In the genomic region with DNA sequence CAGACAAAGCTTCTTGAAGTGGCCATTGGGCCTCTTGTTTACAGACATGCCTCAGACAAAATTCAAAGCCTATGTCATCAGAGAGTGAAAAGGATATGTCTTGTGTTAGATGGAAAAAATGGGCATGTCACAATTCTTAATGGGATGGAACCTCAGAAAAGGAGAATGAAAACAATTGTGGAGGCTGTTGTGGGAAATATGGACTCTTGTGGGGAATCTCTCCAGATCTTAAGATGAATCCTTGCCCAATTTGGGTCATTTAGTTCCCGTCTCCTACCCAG, we compare ENCODE assay signal across 11 cellular contexts. TPM values are rescaled to one million over a fixed set of nuclear protein-coding genes. Genes with fewer than 3 reads are reported as not detected.
DNase-seq lines count a peak whose midpoint lies in the region; ATAC-seq and TF ChIP-seq lines count a peak whose summit lies in the region.
"Had no signal": no experiment of that assay in that cellular context is flagged by ENCODE, and none has a peak within 500 bp of the region (broad histone marks: within the 10 kb centered on the region; RNA-seq: fewer than 3 reads in every experiment).

No MANE protein-coding gene starts in this region.

- H2AFZ ChIP-seq in SK-N-SH (ENCODE audit: low read depth): no peak overlapping the region

- TF ChIP-seq CTCF in SK-N-SH (IDR thresholded peaks at IDR 0.05) (no peak), colonic mucosa (IDR thresholded peaks at IDR 0.05) (no peak), tibial nerve (IDR thresholded peaks at IDR 0.05) (no peak)

- TF ChIP-seq RAD21 in SK-N-SH (IDR thresholded peaks at IDR 0.05; ENCODE audit: low read length): no peak

- WGBS in SK-N-SH (ENCODE audit: low lambda C conversion rate): 100% methylated on average over 1 of the region's 1 CpG
- 86% methylated on average over 1 of the region's 1 CpG for WGBS in tibial nerve, 2 donors

- H3K27ac ChIP-seq in SK-N-SH (ENCODE audit: low read depth in 2 of 2, low read length in 1 of 2) (peak overlapping the region; percentile 90), colonic mucosa (peak overlapping the region; percentile 60), muscle layer of duodenum (ENCODE audit: low read length) (peak overlapping the region; percentile 90), tibial nerve (peak overlapping the region in 3 of 4 donors; percentile 58 to 92 (median 82))
- H3K27ac ChIP-seq: 22Rv1, KMS-11 had no signal

- H3K4me3 ChIP-seq in SK-N-SH (ENCODE audit: low read depth in 2 of 2, low read length in 1 of 2) (no peak overlapping the region), colonic mucosa (no peak overlapping the region), muscle layer of duodenum (ENCODE audit: low read depth in 1 of 2, low read length in 2 of 2) (peak overlapping the region in 1 of 2 donors; percentile 25), tibial nerve (no peak overlapping the region)

- DNase-seq in SK-N-SH (no peak), colonic mucosa (no peak), tibial nerve (ENCODE audit: low spot score in 2 of 2) (no peak), NCI-H524 (lab: John Stamatoyannopoulos, UW) (no peak)
- DNase-seq in activated CD8-positive, alpha-beta memory T cell treated with anti-CD3 and anti-CD28 coated beads, Interleukin-2, amount 50 U/mL, for 48 hours: no peak
- DNase-seq: NCI-H2171 had no signal

- peaks cover 26 to 32% of the 10 kb centered on the region in 2 experiments for H3K4me1 ChIP-seq in SK-N-SH (ENCODE audit: control insufficient read depth in 1 of 2, insufficient read depth in 2 of 2, low read depth in 1 of 2, low read length in 1 of 2)
- peaks cover 9% of the 10 kb centered on the region for H3K4me1 ChIP-seq in colonic mucosa
- H3K4me1 ChIP-seq in muscle layer of duodenum (ENCODE audit: control insufficient read depth in 1 of 2, insufficient read depth in 2 of 2, low read length in 2 of 2): peaks cover 44 to 57% of the 10 kb centered on the region in 2 donors
- H3K4me1 ChIP-seq in tibial nerve: peaks cover 0 to 45% (median 31%) of the 10 kb centered on the region in 4 donors

- no peak for ATAC-seq in SK-N-SH treated with all-trans-retinoic acid at 6 μM for 48 hours
- no peak for ATAC-seq in GM21723 (IDR thresholded peaks at IDR 0.05; ENCODE audit: unreplicated experiment)

- CTCF ChIA-PET in SK-N-SH (lab: Yijun Ruan, JAX): interaction anchor here (1.0 to 10.3 kb wide), 4 partner anchors 17 to 431 kb away, joined by 3 to 189 read pairs (median 4); no protein-coding TSS in a partner anchor

- no peaks in the 10 kb centered on the region for H3K79me2 ChIP-seq in SK-N-SH (ENCODE audit: insufficient read depth)

- H3K36me3 ChIP-seq in SK-N-SH (replicated peaks in 1 of 2; ENCODE audit: control insufficient read depth in 1 of 2, insufficient read depth in 2 of 2, low read length in 1 of 2) (peaks cover 3 to 27% of the 10 kb centered on the region in 2 experiments), colonic mucosa (no peaks in the 10 kb centered on the region), muscle layer of duodenum (ENCODE audit: control insufficient read depth in 1 of 2, insufficient read depth in 2 of 2, low read length in 2 of 2) (peaks cover 9 to 14% of the 10 kb centered on the region in 2 donors), tibial nerve (peaks cover 0 to 42% (median 0%) of the 10 kb centered on the region in 3 donors)

- no peaks in the 10 kb centered on the region for H3K9me3 ChIP-seq in SK-N-SH
- H3K9me3 ChIP-seq in colonic mucosa: no peaks in the 10 kb centered on the region
- no peaks in the 10 kb centered on the region for H3K9me3 ChIP-seq in muscle layer of duodenum (ENCODE audit: control insufficient read depth in 1 of 2, low read length in 2 of 2)
- no peaks in the 10 kb centered on the region for H3K9me3 ChIP-seq in tibial nerve

- H3K9ac ChIP-seq in SK-N-SH: no peak overlapping the region; the same call in 1 of the 2 replicates
- no peak overlapping the region for H3K9ac ChIP-seq in colonic mucosa (ENCODE audit: low read depth in 2 of 2, low read length in 2 of 2)
- H3K9ac ChIP-seq: KMS-11 had no signal

- H4K20me1 ChIP-seq in SK-N-SH (ENCODE audit: insufficient read depth): no peaks in the 10 kb centered on the region

- H3K9me2 ChIP-seq in SK-N-SH: no peaks in the 10 kb centered on the region

- intact Hi-C loops in colonic mucosa (cut with DNase I): loop anchor here (10.0 kb wide), 2 partner anchors 326 to 436 kb away; no protein-coding TSS in a partner anchor

- H3K27me3 ChIP-seq in SK-N-SH (ENCODE audit: insufficient read depth): no peaks in the 10 kb centered on the region
- H3K27me3 ChIP-seq in colonic mucosa: no peaks in the 10 kb centered on the region
- H3K27me3 ChIP-seq in muscle layer of duodenum (ENCODE audit: low read depth, low read length): no peaks in the 10 kb centered on the region
- no peaks in the 10 kb centered on the region for H3K27me3 ChIP-seq in tibial nerve

- peak overlapping the region; percentile 67; the same call in 1 of the 2 replicates for H3K4me2 ChIP-seq in SK-N-SH

- POLR2A ChIA-PET in SK-N-SH (lab: Yijun Ruan, JAX): no interaction called here

- H3F3A ChIP-seq in SK-N-SH (replicated peaks; ENCODE audit: insufficient read depth): peaks cover 25% of the 10 kb centered on the region

- TF ChIP-seq EP300 in SK-N-SH (IDR thresholded peaks at IDR 0.05; ENCODE audit: borderline replicate concordance in 1 of 2, low read depth in 1 of 2, low read length in 1 of 2) (no peak), tibial nerve (IDR thresholded peaks at IDR 0.05) (no peak)

- TF ChIP-seq POLR2A in tibial nerve (IDR thresholded peaks at IDR 0.05): no peak

TF ChIP-seq in SK-N-SH, 30 proteins besides CTCF, POLR2A, EP300 and RAD21 (continues in another document):
- TF ChIP-seq TEAD4 (IDR thresholded peaks at IDR 0.05; ENCODE audit: borderline replicate concordance, insufficient read depth) (no peak), NFIC (IDR thresholded peaks at IDR 0.05; ENCODE audit: borderline replicate concordance) (no peak), REST (IDR thresholded peaks at IDR 0.05; ENCODE audit: low read depth, low read length) (no peak), FOXM1 (IDR thresholded peaks at IDR 0.05; ENCODE audit: low read depth) (no peak), ELF1 (IDR thresholded peaks at IDR 0.05) (no peak)

TF ChIP-seq in SK-N-SH treated with all-trans-retinoic acid at 6 μM for 48 hours, 23 proteins besides CTCF, POLR2A, EP300 and RAD21 (continues in another document):
- TF ChIP-seq ISL1 (CRISPR knock-in tag; IDR thresholded peaks at IDR 0.05) (no peak), ZNF8 (CRISPR knock-in tag; IDR thresholded peaks at IDR 0.05) (no peak), GLIS3 (CRISPR knock-in tag; IDR thresholded peaks at IDR 0.05) (no peak), ZNF70 (CRISPR knock-in tag; IDR thresholded peaks at IDR 0.05) (no peak), SNAI2 (CRISPR knock-in tag; IDR thresholded peaks at IDR 0.05) (no peak), TSHZ2 (CRISPR knock-in tag; IDR thresholded peaks at IDR 0.05) (no peak), ZFP30 (CRISPR knock-in tag; IDR thresholded peaks at IDR 0.05) (no peak)
- TF ChIP-seq, protein P1, sequence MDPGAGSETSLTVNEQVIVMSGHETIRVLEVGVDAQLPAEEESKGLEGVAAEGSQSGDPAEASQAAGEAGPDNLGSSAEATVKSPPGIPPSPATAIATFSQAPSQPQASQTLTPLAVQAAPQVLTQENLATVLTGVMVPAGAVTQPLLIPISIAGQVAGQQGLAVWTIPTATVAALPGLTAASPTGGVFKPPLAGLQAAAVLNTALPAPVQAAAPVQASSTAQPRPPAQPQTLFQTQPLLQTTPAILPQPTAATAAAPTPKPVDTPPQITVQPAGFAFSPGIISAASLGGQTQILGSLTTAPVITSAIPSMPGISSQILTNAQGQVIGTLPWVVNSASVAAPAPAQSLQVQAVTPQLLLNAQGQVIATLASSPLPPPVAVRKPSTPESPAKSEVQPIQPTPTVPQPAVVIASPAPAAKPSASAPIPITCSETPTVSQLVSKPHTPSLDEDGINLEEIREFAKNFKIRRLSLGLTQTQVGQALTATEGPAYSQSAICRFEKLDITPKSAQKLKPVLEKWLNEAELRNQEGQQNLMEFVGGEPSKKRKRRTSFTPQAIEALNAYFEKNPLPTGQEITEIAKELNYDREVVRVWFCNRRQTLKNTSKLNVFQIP (CRISPR knock-in tag; IDR thresholded peaks at IDR 0.05; ENCODE audit: borderline replicate concordance, low read depth): no peak

RNA-seq across cellular contexts. Expression of gene SLC22A5, which starts 19.5 kb away (rescaled TPM):
- polyA plus RNA-seq in SK-N-SH (2012; rRNA removed): 8.3 and 12.3 TPM in 2 replicates
- polyA plus RNA-seq in SK-N-SH (2012; cell fraction: cytosol; rRNA removed): 4.2 and 6.6 TPM in 2 replicates
- 25.1 and 38.8 TPM in 2 replicates for polyA plus RNA-seq in SK-N-SH (2012; cell fraction: nucleus; rRNA removed)
- total RNA-seq in colonic mucosa (10 to 100 TPM; 26.0 to 38.6 TPM), tibial nerve (10 to 100 TPM; 11.3 to 19.0 (median 16.3) TPM)
